Comparison of ENCODE assay signal across 1 cellular context in genomic region chr19:14363203-14364097, GRCh38.
TF ChIP-seq lines count a peak whose summit lies in the region.

No MANE protein-coding gene starts in this region.

TF ChIP-seq in HEK293, 187 proteins besides CTCF, POLR2A, EP300 and RAD21 (continued from another document and continues in another):
- TF ChIP-seq PRDM2 (tag by site-specific recombination; IDR thresholded peaks at IDR 0.05; ENCODE audit: borderline replicate concordance) (no peak), ZNF548 (tag by site-specific recombination; IDR thresholded peaks at IDR 0.05) (no peak), ZNF776 (tag by site-specific recombination; IDR thresholded peaks at IDR 0.05; ENCODE audit: borderline replicate concordance) (no peak), ZNF2 (tag by site-specific recombination; IDR thresholded peaks at IDR 0.05) (no peak), GLIS1 (tag by site-specific recombination; IDR thresholded peaks at IDR 0.05) (peak; percentile 84), ZBTB6 (tag by site-specific recombination; IDR thresholded peaks at IDR 0.05) (no peak), IKZF3 (tag by site-specific recombination; IDR thresholded peaks at IDR 0.05) (peak; percentile 48; the same call in 1 of the 2 replicates), ZNF561 (tag by site-specific recombination; IDR thresholded peaks at IDR 0.05; ENCODE audit: borderline replicate concordance) (no peak), ZIC2 (tag by site-specific recombination; IDR thresholded peaks at IDR 0.05) (peak; percentile 76), ZFHX2 (tag by site-specific recombination; conservative IDR thresholded peaks at IDR 0.05) (peak; percentile 99), KLF9 (tag by site-specific recombination; IDR thresholded peaks at IDR 0.05; ENCODE audit: low read depth) (peak; percentile 69), WT1 (tag by site-specific recombination; IDR thresholded peaks at IDR 0.05) (peak; percentile 75; the same call in 1 of the 2 replicates), TRIM28 (IDR thresholded peaks at IDR 0.05; ENCODE audit: borderline replicate concordance, low read length) (no peak), EGR2 (tag by site-specific recombination; IDR thresholded peaks at IDR 0.05; ENCODE audit: low read depth) (peak; percentile 97), ZNF398 (tag by site-specific recombination; IDR thresholded peaks at IDR 0.05) (peak; percentile 63), ZNF366 (tag by site-specific recombination; conservative IDR thresholded peaks at IDR 0.05) (peak; percentile 60; the same call in 1 of the 2 replicates), ZNF600 (tag by site-specific recombination; IDR thresholded peaks at IDR 0.05) (peak; percentile 68), ZNF529 (tag by site-specific recombination; IDR thresholded peaks at IDR 0.05; ENCODE audit: insufficient replicate concordance) (no peak), TCF7L2 (IDR thresholded peaks at IDR 0.05; ENCODE audit: borderline replicate concordance, low read depth, low read length) (no peak), ZNF660 (tag by site-specific recombination; IDR thresholded peaks at IDR 0.05) (no peak), MZF1 (tag by site-specific recombination; IDR thresholded peaks at IDR 0.05; ENCODE audit: borderline replicate concordance) (no peak), SP7 (tag by site-specific recombination; IDR thresholded peaks at IDR 0.05) (peak; percentile 48; the same call in 1 of the 2 replicates), ZNF677 (tag by site-specific recombination; IDR thresholded peaks at IDR 0.05) (no peak), OSR2 (tag by site-specific recombination; IDR thresholded peaks at IDR 0.05) (peak; percentile 62), BCL11A (tag by site-specific recombination; IDR thresholded peaks at IDR 0.05; ENCODE audit: low read depth) (no peak), ZNF629 (tag by site-specific recombination; IDR thresholded peaks at IDR 0.05) (peak; percentile 34; the same call in 1 of the 2 replicates), ZBTB1 (tag by site-specific recombination; IDR thresholded peaks at IDR 0.05) (no peak), HIC1 (tag by site-specific recombination; IDR thresholded peaks at IDR 0.05) (peak; percentile 78), ZEB2 (tag by site-specific recombination; IDR thresholded peaks at IDR 0.05) (peak; percentile 21; the same call in 1 of the 2 replicates), ZNF324 (tag by site-specific recombination; IDR thresholded peaks at IDR 0.05) (0 out of 2 replicates have a peak, but pooled peaks have one; percentile 29), SALL2 (tag by site-specific recombination; IDR thresholded peaks at IDR 0.05; ENCODE audit: borderline replicate concordance) (no peak), ZNF433 (tag by site-specific recombination; IDR thresholded peaks at IDR 0.05; ENCODE audit: low read depth) (no peak), ZNF449 (tag by site-specific recombination; IDR thresholded peaks at IDR 0.05) (peak; percentile 78)
- TF ChIP-seq, protein P1, sequence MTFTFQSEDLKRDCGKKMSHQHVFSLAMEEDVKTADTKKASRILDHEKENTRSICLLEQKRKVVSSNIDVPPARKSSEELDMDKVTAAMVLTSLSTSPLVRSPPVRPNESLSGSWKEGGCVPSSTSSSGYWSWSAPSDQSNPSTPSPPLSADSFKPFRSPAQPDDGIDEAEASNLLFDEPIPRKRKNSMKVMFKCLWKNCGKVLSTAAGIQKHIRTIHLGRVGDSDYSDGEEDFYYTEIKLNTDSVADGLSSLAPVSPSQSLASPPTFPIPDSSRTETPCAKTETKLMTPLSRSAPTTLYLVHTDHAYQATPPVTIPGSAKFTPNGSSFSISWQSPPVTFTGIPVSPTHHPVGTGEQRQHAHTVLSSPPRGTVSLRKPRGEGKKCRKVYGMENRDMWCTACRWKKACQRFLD (tag by site-specific recombination; IDR thresholded peaks at IDR 0.05), result no peak
- TF ChIP-seq, protein P2, sequence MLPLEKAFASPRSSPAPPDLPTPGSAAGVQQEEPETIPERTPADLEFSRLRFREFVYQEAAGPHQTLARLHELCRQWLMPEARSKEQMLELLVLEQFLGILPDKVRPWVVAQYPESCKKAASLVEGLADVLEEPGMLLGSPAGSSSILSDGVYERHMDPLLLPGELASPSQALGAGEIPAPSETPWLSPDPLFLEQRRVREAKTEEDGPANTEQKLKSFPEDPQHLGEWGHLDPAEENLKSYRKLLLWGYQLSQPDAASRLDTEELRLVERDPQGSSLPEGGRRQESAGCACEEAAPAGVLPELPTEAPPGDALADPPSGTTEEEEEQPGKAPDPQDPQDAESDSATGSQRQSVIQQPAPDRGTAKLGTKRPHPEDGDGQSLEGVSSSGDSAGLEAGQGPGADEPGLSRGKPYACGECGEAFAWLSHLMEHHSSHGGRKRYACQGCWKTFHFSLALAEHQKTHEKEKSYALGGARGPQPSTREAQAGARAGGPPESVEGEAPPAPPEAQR (tag by site-specific recombination; IDR thresholded peaks at IDR 0.05), result no peak
- TF ChIP-seq, protein P3, sequence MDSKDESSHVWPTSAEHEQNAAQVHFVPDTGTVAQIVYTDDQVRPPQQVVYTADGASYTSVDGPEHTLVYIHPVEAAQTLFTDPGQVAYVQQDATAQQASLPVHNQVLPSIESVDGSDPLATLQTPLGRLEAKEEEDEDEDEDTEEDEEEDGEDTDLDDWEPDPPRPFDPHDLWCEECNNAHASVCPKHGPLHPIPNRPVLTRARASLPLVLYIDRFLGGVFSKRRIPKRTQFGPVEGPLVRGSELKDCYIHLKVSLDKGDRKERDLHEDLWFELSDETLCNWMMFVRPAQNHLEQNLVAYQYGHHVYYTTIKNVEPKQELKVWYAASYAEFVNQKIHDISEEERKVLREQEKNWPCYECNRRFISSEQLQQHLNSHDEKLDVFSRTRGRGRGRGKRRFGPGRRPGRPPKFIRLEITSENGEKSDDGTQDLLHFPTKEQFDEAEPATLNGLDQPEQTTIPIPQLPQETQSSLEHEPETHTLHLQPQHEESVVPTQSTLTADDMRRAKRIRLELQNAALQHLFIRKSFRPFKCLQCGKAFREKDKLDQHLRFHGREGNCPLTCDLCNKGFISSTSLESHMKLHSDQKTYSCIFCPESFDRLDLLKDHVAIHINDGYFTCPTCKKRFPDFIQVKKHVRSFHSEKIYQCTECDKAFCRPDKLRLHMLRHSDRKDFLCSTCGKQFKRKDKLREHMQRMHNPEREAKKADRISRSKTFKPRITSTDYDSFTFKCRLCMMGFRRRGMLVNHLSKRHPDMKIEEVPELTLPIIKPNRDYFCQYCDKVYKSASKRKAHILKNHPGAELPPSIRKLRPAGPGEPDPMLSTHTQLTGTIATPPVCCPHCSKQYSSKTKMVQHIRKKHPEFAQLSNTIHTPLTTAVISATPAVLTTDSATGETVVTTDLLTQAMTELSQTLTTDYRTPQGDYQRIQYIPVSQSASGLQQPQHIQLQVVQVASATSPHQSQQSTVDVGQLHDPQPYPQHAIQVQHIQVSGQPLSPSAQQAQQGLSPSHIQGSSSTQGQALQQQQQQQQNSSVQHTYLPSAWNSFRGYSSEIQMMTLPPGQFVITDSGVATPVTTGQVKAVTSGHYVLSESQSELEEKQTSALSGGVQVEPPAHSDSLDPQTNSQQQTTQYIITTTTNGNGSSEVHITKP (tag by site-specific recombination; IDR thresholded peaks at IDR 0.05), result peak; percentile 78
- TF ChIP-seq, protein P4, sequence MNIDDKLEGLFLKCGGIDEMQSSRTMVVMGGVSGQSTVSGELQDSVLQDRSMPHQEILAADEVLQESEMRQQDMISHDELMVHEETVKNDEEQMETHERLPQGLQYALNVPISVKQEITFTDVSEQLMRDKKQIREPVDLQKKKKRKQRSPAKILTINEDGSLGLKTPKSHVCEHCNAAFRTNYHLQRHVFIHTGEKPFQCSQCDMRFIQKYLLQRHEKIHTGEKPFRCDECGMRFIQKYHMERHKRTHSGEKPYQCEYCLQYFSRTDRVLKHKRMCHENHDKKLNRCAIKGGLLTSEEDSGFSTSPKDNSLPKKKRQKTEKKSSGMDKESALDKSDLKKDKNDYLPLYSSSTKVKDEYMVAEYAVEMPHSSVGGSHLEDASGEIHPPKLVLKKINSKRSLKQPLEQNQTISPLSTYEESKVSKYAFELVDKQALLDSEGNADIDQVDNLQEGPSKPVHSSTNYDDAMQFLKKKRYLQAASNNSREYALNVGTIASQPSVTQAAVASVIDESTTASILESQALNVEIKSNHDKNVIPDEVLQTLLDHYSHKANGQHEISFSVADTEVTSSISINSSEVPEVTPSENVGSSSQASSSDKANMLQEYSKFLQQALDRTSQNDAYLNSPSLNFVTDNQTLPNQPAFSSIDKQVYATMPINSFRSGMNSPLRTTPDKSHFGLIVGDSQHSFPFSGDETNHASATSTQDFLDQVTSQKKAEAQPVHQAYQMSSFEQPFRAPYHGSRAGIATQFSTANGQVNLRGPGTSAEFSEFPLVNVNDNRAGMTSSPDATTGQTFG (tag by site-specific recombination; IDR thresholded peaks at IDR 0.05; ENCODE audit: borderline replicate concordance), result no peak
